8 cellular contexts compared by ENCODE assay signal in genomic region chr11:119067371-119068222, GRCh38.
DNase-seq lines count a peak whose midpoint lies in the region; ATAC-seq lines count a peak whose summit lies in the region.

Gene VPS11, plus strand, starts transcription at chr11:119067818. Its CDS starts 6 bp downstream, at chr11:119067824.

- H3K9me3 Mint-ChIP-seq in effector memory CD8-positive, alpha-beta T cell = no peaks in the 10 kb centered on the region
- H3K9me3 Mint-ChIP-seq in memory B cell = no peaks in the 10 kb centered on the region

- peaks cover 23 to 38% of the 10 kb centered on the region in 2 donors for H3K4me1 Mint-ChIP-seq in effector memory CD8-positive, alpha-beta T cell (ENCODE audit: low read depth in 2 of 2)
- H3K4me1 Mint-ChIP-seq in memory B cell = peaks cover 21% of the 10 kb centered on the region

- no peaks in the 10 kb centered on the region for H3K27me3 Mint-ChIP-seq in effector memory CD8-positive, alpha-beta T cell
- no peaks in the 10 kb centered on the region for H3K27me3 Mint-ChIP-seq in memory B cell

- H3K36me3 Mint-ChIP-seq in effector memory CD8-positive, alpha-beta T cell (ENCODE audit: insufficient read depth) = peaks cover 49% of the 10 kb centered on the region
- H3K36me3 Mint-ChIP-seq in memory B cell = peaks cover 6% of the 10 kb centered on the region

- H3K4me3 Mint-ChIP-seq in effector memory CD8-positive, alpha-beta T cell = peak within 1 kb of the TSS; percentile 94
- H3K4me3 Mint-ChIP-seq in memory B cell = peak within 1 kb of the TSS; percentile 93

- H3K27ac Mint-ChIP-seq in effector memory CD8-positive, alpha-beta T cell = peak within 1 kb of the TSS; percentile 99
- H3K27ac Mint-ChIP-seq in memory B cell = peak within 1 kb of the TSS; percentile 98

- DNase-seq in CMK (ENCODE audit: low read depth) (peak; percentile 89), HS-5 (ENCODE audit: low read depth) (peak; percentile 88), NOMO-1 treated with DMSO at 0.1 percent for 48 hours (lab: John Stamatoyannopoulos, UW; ENCODE audit: unreplicated experiment) (peak; percentile 97), memory B cell (ENCODE audit: low spot score in 2 of 2) (peak; percentile 88 to 92)
- DNase-seq in activated CD8-positive, alpha-beta memory T cell treated with anti-CD3 and anti-CD28 coated beads for 4 hours (ENCODE audit: low read depth in 2 of 2) = peak; percentile 94 to 97
- DNase-seq in effector memory CD8-positive, alpha-beta T cell = peak; percentile 92 to 97 (median 95)
- DNase-seq in stimulated activated CD8-positive, alpha-beta memory T cell treated with anti-CD3 and anti-CD28 coated beads, Interleukin-12 subunit alpha, Interleukin-12 subunit beta, amount 100 ng/mL, for 24 hours (ENCODE audit: extremely low read depth) = peak; percentile 97

- ATAC-seq in GM19468 (IDR thresholded peaks at IDR 0.05; ENCODE audit: extremely low read depth, unreplicated experiment) = peak; percentile 92
- ATAC-seq in effector memory CD8-positive, alpha-beta T cell (replicated peaks) = peak; percentile 93
- ATAC-seq in memory B cell (ENCODE audit: low read depth) = peak; percentile 91

Comparison
In these comparisons a context has a peak if more than half of its experiments do, and no peak if none do; other contexts are left out.
1. Peak in every context shown above with its lines: DNase-seq and ATAC-seq.